Comparison of ENCODE assay signal across 8 cellular contexts in genomic region chr6:142902636-142903053, GRCh38. TPM values are rescaled to one million over a fixed set of nuclear protein-coding genes. Genes with fewer than 3 reads are reported as not detected.
DNase-seq lines count a peak whose midpoint lies in the region; ATAC-seq and TF ChIP-seq lines count a peak whose summit lies in the region.

No MANE protein-coding gene starts in this region.

- H3K4me1 Mint-ChIP-seq in activated naive CD8-positive, alpha-beta T cell treated with anti-CD3 and anti-CD28 coated beads for 36 hours: peaks cover 61% of the 10 kb centered on the region
- H3K4me1 Mint-ChIP-seq in immature natural killer cell: peaks cover 39 to 59% of the 10 kb centered on the region in 2 donors

- H3K27me3 ChIP-seq in SK-N-SH (ENCODE audit: insufficient read depth): no peaks in the 10 kb centered on the region

- no peaks in the 10 kb centered on the region for H3K9me3 Mint-ChIP-seq in activated naive CD8-positive, alpha-beta T cell treated with anti-CD3 and anti-CD28 coated beads for 36 hours
- no peaks in the 10 kb centered on the region for H3K9me3 Mint-ChIP-seq in immature natural killer cell

- no peaks in the 10 kb centered on the region for H3K27me3 Mint-ChIP-seq in activated naive CD8-positive, alpha-beta T cell treated with anti-CD3 and anti-CD28 coated beads for 36 hours
- H3K27me3 Mint-ChIP-seq in immature natural killer cell (ENCODE audit: low read depth in 3 of 3): peaks cover 0 to 5% (median 3%) of the 10 kb centered on the region in 3 donors

- TF ChIP-seq EP300 in SK-N-SH (IDR thresholded peaks at IDR 0.05; ENCODE audit: borderline replicate concordance in 1 of 2, low read depth in 1 of 2, low read length in 1 of 2): peak; percentile 11 to 92; a peak in 2 of 4 replicates

- peaks cover 0 to 9% of the 10 kb centered on the region in 2 experiments; a peak in 2 of 4 replicates for H3K4me1 ChIP-seq in SK-N-SH (ENCODE audit: control insufficient read depth in 1 of 2, insufficient read depth in 2 of 2, low read depth in 1 of 2, low read length in 1 of 2)

- ATAC-seq in GM19351 (IDR thresholded peaks at IDR 0.05; ENCODE audit: unreplicated experiment): peak; percentile 66
- peak; percentile 61 for ATAC-seq in HG03439 (IDR thresholded peaks at IDR 0.05; ENCODE audit: unreplicated experiment)

- peaks cover 32% of the 10 kb centered on the region for H3K36me3 Mint-ChIP-seq in activated naive CD8-positive, alpha-beta T cell treated with anti-CD3 and anti-CD28 coated beads for 36 hours
- no peaks in the 10 kb centered on the region for H3K36me3 Mint-ChIP-seq in immature natural killer cell

- POLR2A ChIA-PET in SK-N-SH (lab: Yijun Ruan, JAX): no interaction called here

- peaks cover 9% of the 10 kb centered on the region for H3F3A ChIP-seq in SK-N-SH (replicated peaks; ENCODE audit: insufficient read depth)

- H3K9me2 ChIP-seq in SK-N-SH: no peaks in the 10 kb centered on the region

- CTCF ChIA-PET in SK-N-SH (lab: Yijun Ruan, JAX): no interaction called here

- TF ChIP-seq RAD21 in SK-N-SH (IDR thresholded peaks at IDR 0.05; ENCODE audit: low read length): no peak

- H4K20me1 ChIP-seq in SK-N-SH (ENCODE audit: insufficient read depth): no peaks in the 10 kb centered on the region

- peaks cover 48% of the 10 kb centered on the region for H3K79me2 ChIP-seq in SK-N-SH (ENCODE audit: insufficient read depth)

- no peaks in the 10 kb centered on the region for H3K36me3 ChIP-seq in SK-N-SH (replicated peaks in 1 of 2; ENCODE audit: control insufficient read depth in 1 of 2, insufficient read depth in 2 of 2, low read length in 1 of 2)

- 7% methylated on average over 4 of the region's 4 CpGs for WGBS in SK-N-SH (ENCODE audit: low lambda C conversion rate)

- H3K9me3 ChIP-seq in SK-N-SH: no peaks in the 10 kb centered on the region

- peak overlapping the region; percentile 86 to 99 for H3K27ac ChIP-seq in SK-N-SH (ENCODE audit: low read depth in 2 of 2, low read length in 1 of 2)

- peak overlapping the region; percentile 95 for H3K27ac Mint-ChIP-seq in activated naive CD8-positive, alpha-beta T cell treated with anti-CD3 and anti-CD28 coated beads for 36 hours
- H3K27ac Mint-ChIP-seq in immature natural killer cell: peak overlapping the region; percentile 90 to 98 (median 96)

- H2AFZ ChIP-seq in SK-N-SH (ENCODE audit: low read depth): peak overlapping the region; percentile 86; the same call in 1 of the 2 replicates

- DNase-seq in AG08396 (ENCODE audit: low spot score): peak; percentile 79
- DNase-seq in SK-N-SH: peak; percentile 19
- peak; percentile 81 for DNase-seq in activated naive CD8-positive, alpha-beta T cell treated with anti-CD3 and anti-CD28 coated beads for 36 hours
- peak; percentile 83 to 87 (median 85) for DNase-seq in immature natural killer cell
- peak; percentile 55 for DNase-seq in stimulated activated CD8-positive, alpha-beta memory T cell treated with anti-CD3 and anti-CD28 coated beads, Interleukin-12 subunit alpha, Interleukin-12 subunit beta, amount 100 ng/mL, for 1 hour (ENCODE audit: low read depth)
- DNase-seq in NCI-H774 (lab: John Stamatoyannopoulos, UW): no peak

- peak overlapping the region; percentile 22 to 50; a peak in 2 of 4 replicates for H3K4me3 ChIP-seq in SK-N-SH (ENCODE audit: low read depth in 2 of 2, low read length in 1 of 2)

- no peak for TF ChIP-seq CTCF in SK-N-SH (IDR thresholded peaks at IDR 0.05)

- H3K4me3 Mint-ChIP-seq in activated naive CD8-positive, alpha-beta T cell treated with anti-CD3 and anti-CD28 coated beads for 36 hours: peak overlapping the region; percentile 45
- H3K4me3 Mint-ChIP-seq in immature natural killer cell: peak overlapping the region; percentile 67 to 86 (median 70)

- H3K4me2 ChIP-seq in SK-N-SH: peak overlapping the region; percentile 72

- peak overlapping the region; percentile 78 for H3K9ac ChIP-seq in SK-N-SH

TF ChIP-seq in SK-N-SH, 30 proteins besides CTCF, POLR2A, EP300 and RAD21 (continues in another document):
- TF ChIP-seq IRF3 (IDR thresholded peaks at IDR 0.05; ENCODE audit: low read depth, low read length): no peak
- peak; percentile 52; the same call in 1 of the 2 replicates for TF ChIP-seq FOXM1 (IDR thresholded peaks at IDR 0.05; ENCODE audit: low read depth)
- peak; percentile 69; the same call in 1 of the 2 replicates for TF ChIP-seq POLR2AphosphoS5 (IDR thresholded peaks at IDR 0.05; ENCODE audit: low read depth, low read length)
- TF ChIP-seq TCF12 (IDR thresholded peaks at IDR 0.05): peak; percentile 91
- TF ChIP-seq SMC3 (IDR thresholded peaks at IDR 0.05; ENCODE audit: low read depth, low read length): no peak
- peak; percentile 8; the same call in 1 of the 2 replicates for TF ChIP-seq ELF1 (IDR thresholded peaks at IDR 0.05)
- peak; percentile 98 for TF ChIP-seq NFIC (IDR thresholded peaks at IDR 0.05; ENCODE audit: borderline replicate concordance)
- TF ChIP-seq NRF1 (IDR thresholded peaks at IDR 0.05; ENCODE audit: low read depth, low read length): no peak
- no peak for TF ChIP-seq EZH2phosphoT487 (IDR thresholded peaks at IDR 0.05; ENCODE audit: borderline replicate concordance, low read depth)
- peak; percentile 76 for TF ChIP-seq PBX3 (IDR thresholded peaks at IDR 0.05)
- TF ChIP-seq USF1 (IDR thresholded peaks at IDR 0.05; ENCODE audit: borderline replicate concordance, low read depth): peak; percentile 18; the same call in 1 of the 2 replicates
- no peak for TF ChIP-seq GATA2 (CRISPR knock-in tag; IDR thresholded peaks at IDR 0.05)
- TF ChIP-seq MEF2A (IDR thresholded peaks at IDR 0.05; ENCODE audit: borderline replicate concordance, low read depth): peak; percentile 68
- peak; percentile 76 for TF ChIP-seq JUND (IDR thresholded peaks at IDR 0.05)
- no peak for TF ChIP-seq CHD2 (IDR thresholded peaks at IDR 0.05; ENCODE audit: low read length, partially characterized antibody)
- 0 out of 2 replicates have a peak, but pooled peaks have one; percentile 29 for TF ChIP-seq ZBTB33 (IDR thresholded peaks at IDR 0.05; ENCODE audit: borderline replicate concordance, low read depth)
- no peak for TF ChIP-seq YY1 (IDR thresholded peaks at IDR 0.05; ENCODE audit: low read depth)
- TF ChIP-seq RCOR1 (IDR thresholded peaks at IDR 0.05; ENCODE audit: low read length): no peak
- TF ChIP-seq TEAD4 (IDR thresholded peaks at IDR 0.05; ENCODE audit: borderline replicate concordance, insufficient read depth): peak; percentile 86
- TF ChIP-seq FOXJ3 (CRISPR knock-in tag; IDR thresholded peaks at IDR 0.05): no peak
- peak; percentile 47 for TF ChIP-seq MAX (IDR thresholded peaks at IDR 0.05; ENCODE audit: low read depth)
- TF ChIP-seq RXRA (IDR thresholded peaks at IDR 0.05; ENCODE audit: borderline replicate concordance, low read depth): peak; percentile 70
- peak; percentile 22; the same call in 1 of the 2 replicates for TF ChIP-seq TAF1 (IDR thresholded peaks at IDR 0.05; ENCODE audit: borderline replicate concordance, low read depth, low read length)

RNA-seq across cellular contexts. Expression of gene HIVEP2, which starts 42.3 kb away (rescaled TPM):
- polyA plus RNA-seq in SK-N-SH (2012; rRNA removed) (2.5 and 2.8 TPM in 2 replicates), immature natural killer cell (1 to 10 TPM in 2 of 3 donors, under 1 TPM in 1; 0.13 to 4.6 (median 1.5) TPM)
- 2.9 TPM in 2 replicates for polyA plus RNA-seq in SK-N-SH (2012; cell fraction: cytosol; rRNA removed)
- polyA plus RNA-seq in SK-N-SH (2012; cell fraction: nucleus; rRNA removed): 5.1 and 6.3 TPM in 2 replicates
- total RNA-seq in activated naive CD8-positive, alpha-beta T cell treated with anti-CD3 and anti-CD28 coated beads for 36 hours: 10 to 100 TPM; 27.1 to 28.8 TPM
